8 cellular contexts compared by ENCODE assay signal in genomic region chr3:4493008-4493930, GRCh38.
A peak's percentile ranks its signal among the peaks of the same experiment; 100 is the strongest.
DNase-seq lines count a peak whose midpoint lies in the region; ATAC-seq lines count a peak whose summit lies in the region.

TSS of gene ITPR1 (plus strand) at chr3:4493348. CDS start at chr3:4516492, 23,144 bp downstream.

- H3K4me1 Mint-ChIP-seq in central memory CD8-positive, alpha-beta T cell, result peaks cover 45% of the 10 kb centered on the region

- H3K4me3 Mint-ChIP-seq in central memory CD8-positive, alpha-beta T cell, result peak within 1 kb of the TSS; percentile 95

- H3K9me3 Mint-ChIP-seq in central memory CD8-positive, alpha-beta T cell, result no peaks in the 10 kb centered on the region

- no peaks in the 10 kb centered on the region for H3K27me3 Mint-ChIP-seq in central memory CD8-positive, alpha-beta T cell

- peak; percentile 95 for ATAC-seq in GM19023 (IDR thresholded peaks at IDR 0.05; ENCODE audit: unreplicated experiment)
- ATAC-seq in HG03280 (IDR thresholded peaks at IDR 0.05; ENCODE audit: unreplicated experiment), result peak; percentile 94
- ATAC-seq in central memory CD8-positive, alpha-beta T cell (replicated peaks; ENCODE audit: extremely low read depth, poor library complexity, severe bottlenecking), result peak; percentile 87

- H3K36me3 Mint-ChIP-seq in central memory CD8-positive, alpha-beta T cell (ENCODE audit: insufficient read depth), result peaks cover 24% of the 10 kb centered on the region

- DNase-seq in AG08396 (ENCODE audit: low spot score) (peak; percentile 96), NCI-H345 treated with DMSO at 0.1 percent for 48 hours (lab: John Stamatoyannopoulos, UW; ENCODE audit: unreplicated experiment) (peak; percentile 80), iris pigment epithelial cell (ENCODE audit: low read depth) (peak; percentile 99)
- DNase-seq in activated CD4-positive, CD25-positive, alpha-beta regulatory T cell (lab: John Stamatoyannopoulos, UW), result peak; percentile 95 to 98 (median 97)
- peak; percentile 94 to 97 for DNase-seq in central memory CD8-positive, alpha-beta T cell (ENCODE audit: low spot score in 2 of 2)
- peak; percentile 96 for DNase-seq in stimulated activated CD4-positive, alpha-beta T cell treated with anti-CD3 and anti-CD28 coated beads, Interleukin-12 subunit alpha, Interleukin-12 subunit beta, amount 100 ng/mL, for 4 hours

- H3K27ac Mint-ChIP-seq in central memory CD8-positive, alpha-beta T cell (ENCODE audit: low read depth), result peak within 1 kb of the TSS; percentile 92

Comparison
In these comparisons a context has a peak if more than half of its experiments do, and no peak if none do; other contexts are left out.
1. Peak in every context shown above with its lines: DNase-seq and ATAC-seq.